In the genomic region with DNA sequence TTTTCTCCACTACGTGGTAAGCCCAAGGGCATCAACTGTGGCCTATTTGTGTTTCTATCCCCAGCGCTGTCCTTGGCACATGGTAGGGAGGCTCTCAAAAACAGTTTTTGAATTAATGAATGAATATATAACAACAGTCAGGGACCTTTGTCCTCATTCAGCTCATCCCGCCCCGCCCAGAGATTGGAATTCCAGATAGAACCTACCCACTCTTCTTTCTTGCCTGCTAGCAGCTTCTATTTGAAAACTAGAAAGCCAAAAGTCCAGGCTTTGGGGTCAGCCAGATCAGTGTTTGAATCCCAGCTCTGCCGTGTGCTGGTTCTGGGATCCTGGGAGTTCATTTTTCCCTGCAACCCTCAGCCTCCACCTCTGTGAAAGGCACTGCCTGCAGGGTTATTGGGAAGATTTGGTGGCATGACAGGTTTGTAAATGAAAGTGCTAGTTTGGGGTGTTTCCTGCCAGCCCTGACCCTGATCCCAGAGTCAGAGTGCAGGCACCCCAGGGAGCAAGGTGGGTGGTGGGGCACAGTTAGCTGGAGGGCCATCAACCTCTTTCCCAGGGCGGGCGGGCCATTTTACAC, we compare ENCODE assay signal across 18 cellular contexts. TPM values are rescaled to one million over a fixed set of nuclear protein-coding genes. Genes with fewer than 3 reads are reported as not detected.
DNase-seq lines count a peak whose midpoint lies in the region; ATAC-seq, FAIRE-seq and TF ChIP-seq lines count a peak whose summit lies in the region.
"Had no signal": no experiment of that assay in that cellular context is flagged by ENCODE, and none has a peak within 500 bp of the region (broad histone marks: within the 10 kb centered on the region; RNA-seq: fewer than 3 reads in every experiment).

No MANE protein-coding gene starts in this region.

- no peak for ATAC-seq in CD4-positive, CD25-positive, alpha-beta regulatory T cell (ENCODE audit: low read depth in 2 of 2)
- no peak for ATAC-seq in activated naive CD8-positive, alpha-beta T cell treated with anti-CD3 and anti-CD28 coated beads, Interleukin-2, amount 10 ng/mL, durations not matched to agents 7 days and 5 days (ENCODE audit: low read depth)
- ATAC-seq in naive thymus-derived CD8-positive, alpha-beta T cell, result no peak
- ATAC-seq in HG03280 (IDR thresholded peaks at IDR 0.05; ENCODE audit: unreplicated experiment), result no peak

- H3K4me3 ChIP-seq in CD4-positive, CD25-positive, alpha-beta regulatory T cell (ENCODE audit: low read depth, low read length), result peak overlapping the region; percentile 86
- H3K4me3 ChIP-seq in HEK293 (ENCODE audit: low read depth, low read length), result no peak overlapping the region
- H3K4me3 ChIP-seq: cardiac muscle cell had no signal

- no peaks in the 10 kb centered on the region for H3K27me3 ChIP-seq in CD4-positive, CD25-positive, alpha-beta regulatory T cell (ENCODE audit: control insufficient read depth, insufficient read depth, low read length)
- H3K27me3 ChIP-seq: BE2C, cardiac muscle cell had no signal

- no peak for DNase-seq in CD4-positive, CD25-positive, alpha-beta regulatory T cell
- no peak for DNase-seq in activated naive CD8-positive, alpha-beta T cell treated with anti-CD3 and anti-CD28 coated beads, Interleukin-2, amount 10 ng/mL, durations not matched to agents 7 days and 5 days
- DNase-seq in naive thymus-derived CD8-positive, alpha-beta T cell, result no peak
- DNase-seq in CD1c-positive myeloid dendritic cell (ENCODE audit: extremely low spot score) (no peak), medulla oblongata (ENCODE audit: extremely low spot score) (no peak), frontal cortex (ENCODE audit: low spot score in 2 of 2) (no peak)
- DNase-seq: BE2C; mesendoderm; NCI-H1105; NCI-H510A; stimulated activated naive CD4-positive, alpha-beta T cell had no signal

- no peak for FAIRE-seq in frontal cortex (lab: Jason Lieb, UNC)
- FAIRE-seq: G401.6, H1, TTC549 had no signal

- peaks cover 0 to 2% (median 0%) of the 10 kb centered on the region in 7 donors for H3K9me3 Mint-ChIP-seq in CD4-positive, CD25-positive, alpha-beta regulatory T cell
- H3K9me3 Mint-ChIP-seq in activated naive CD8-positive, alpha-beta T cell treated with anti-CD3 and anti-CD28 coated beads, Interleukin-2, amount 10 ng/mL, durations not matched to agents 7 days and 5 days, result no peaks in the 10 kb centered on the region
- H3K9me3 Mint-ChIP-seq in naive thymus-derived CD8-positive, alpha-beta T cell, result no peaks in the 10 kb centered on the region

- TF ChIP-seq CTCF in HEK293 (tag by site-specific recombination; IDR thresholded peaks at IDR 0.05), result no peak

- POLR2A ChIA-PET in HEK293 (lab: Yijun Ruan, JAX), result interaction anchor here (1.5 kb wide), 1 partner anchor 18 kb away, joined by 3 read pairs; no protein-coding TSS in a partner anchor
- POLR2A ChIA-PET in activated naive CD8-positive, alpha-beta T cell treated with anti-CD3 and anti-CD28 coated beads, Interleukin-2, amount 10 ng/mL, durations not matched to agents 7 days and 5 days (lab: Charles Lee), result no interaction called here
- POLR2A ChIA-PET in naive thymus-derived CD8-positive, alpha-beta T cell (lab: Charles Lee), result interaction anchor here (0.6 to 13.2 kb wide), 4 partner anchors 8 to 528 kb away, joined by 3 to 200 read pairs (median 60); a partner anchor contains a TSS

- no peaks in the 10 kb centered on the region for H3K9me3 ChIP-seq in CD4-positive, CD25-positive, alpha-beta regulatory T cell (ENCODE audit: control insufficient read depth in 2 of 2, low read length in 2 of 2)
- no peaks in the 10 kb centered on the region for H3K9me3 ChIP-seq in HEK293 (ENCODE audit: control insufficient read depth, insufficient read depth, low read depth, low read length)
- H3K9me3 ChIP-seq: BE2C had no signal

- no peaks in the 10 kb centered on the region for H3K27me3 Mint-ChIP-seq in CD4-positive, CD25-positive, alpha-beta regulatory T cell
- no peaks in the 10 kb centered on the region for H3K27me3 Mint-ChIP-seq in activated naive CD8-positive, alpha-beta T cell treated with anti-CD3 and anti-CD28 coated beads, Interleukin-2, amount 10 ng/mL, durations not matched to agents 7 days and 5 days
- no peaks in the 10 kb centered on the region for H3K27me3 Mint-ChIP-seq in naive thymus-derived CD8-positive, alpha-beta T cell

- H3K36me3 Mint-ChIP-seq in CD4-positive, CD25-positive, alpha-beta regulatory T cell, result peaks cover 33% of the 10 kb centered on the region
- H3K36me3 Mint-ChIP-seq in activated naive CD8-positive, alpha-beta T cell treated with anti-CD3 and anti-CD28 coated beads, Interleukin-2, amount 10 ng/mL, durations not matched to agents 7 days and 5 days, result peaks cover 34% of the 10 kb centered on the region
- peaks cover 4 to 36% (median 8%) of the 10 kb centered on the region in 3 donors for H3K36me3 Mint-ChIP-seq in naive thymus-derived CD8-positive, alpha-beta T cell

- H3K36me3 ChIP-seq in CD4-positive, CD25-positive, alpha-beta regulatory T cell (ENCODE audit: control insufficient read depth, insufficient read depth, low read length), result peaks cover 11% of the 10 kb centered on the region
- no peaks in the 10 kb centered on the region for H3K36me3 ChIP-seq in HEK293 (ENCODE audit: control insufficient read depth in 2 of 2, insufficient read depth in 1 of 2, low read length in 2 of 2)
- H3K36me3 ChIP-seq: BE2C, cardiac muscle cell had no signal

- peaks cover 10 to 73% (median 46%) of the 10 kb centered on the region in 4 donors for H3K4me1 Mint-ChIP-seq in CD4-positive, CD25-positive, alpha-beta regulatory T cell
- peaks cover 54% of the 10 kb centered on the region for H3K4me1 Mint-ChIP-seq in activated naive CD8-positive, alpha-beta T cell treated with anti-CD3 and anti-CD28 coated beads, Interleukin-2, amount 10 ng/mL, durations not matched to agents 7 days and 5 days
- H3K4me1 Mint-ChIP-seq in naive thymus-derived CD8-positive, alpha-beta T cell, result peaks cover 42 to 81% (median 74%) of the 10 kb centered on the region in 4 donors

- peak overlapping the region; percentile 91 to 99 (median 98) for H3K4me3 Mint-ChIP-seq in CD4-positive, CD25-positive, alpha-beta regulatory T cell
- peak overlapping the region; percentile 93 for H3K4me3 Mint-ChIP-seq in activated naive CD8-positive, alpha-beta T cell treated with anti-CD3 and anti-CD28 coated beads, Interleukin-2, amount 10 ng/mL, durations not matched to agents 7 days and 5 days
- peak overlapping the region; percentile 92 to 100 (median 98) for H3K4me3 Mint-ChIP-seq in naive thymus-derived CD8-positive, alpha-beta T cell

- peak overlapping the region; percentile 95 to 99 (median 98) for H3K27ac Mint-ChIP-seq in CD4-positive, CD25-positive, alpha-beta regulatory T cell
- H3K27ac Mint-ChIP-seq in activated naive CD8-positive, alpha-beta T cell treated with anti-CD3 and anti-CD28 coated beads, Interleukin-2, amount 10 ng/mL, durations not matched to agents 7 days and 5 days, result peak overlapping the region; percentile 77
- peak overlapping the region; percentile 71 to 97 (median 92) for H3K27ac Mint-ChIP-seq in naive thymus-derived CD8-positive, alpha-beta T cell

- peak overlapping the region; percentile 47 for H3K27ac ChIP-seq in CD4-positive, CD25-positive, alpha-beta regulatory T cell (ENCODE audit: insufficient read depth, low read length, poor library complexity, severe bottlenecking)
- no peak overlapping the region for H3K27ac ChIP-seq in HEK293 (ENCODE audit: extremely low read depth, low read depth, low read length)
- H3K27ac ChIP-seq: cardiac muscle cell had no signal

- CTCF ChIA-PET in HEK293 (lab: Yijun Ruan, JAX), result interaction anchor here (1.3 to 1.9 kb wide), 2 partner anchors 8 to 38 kb away, joined by 5 to 6 read pairs; no protein-coding TSS in a partner anchor

- H3K4me1 ChIP-seq in CD4-positive, CD25-positive, alpha-beta regulatory T cell (ENCODE audit: control insufficient read depth, insufficient read depth, low read length, poor library complexity, severe bottlenecking), result peaks cover 80% of the 10 kb centered on the region
- peaks cover 11% of the 10 kb centered on the region for H3K4me1 ChIP-seq in HEK293 (ENCODE audit: control insufficient read depth, insufficient read depth, low read length)

TF ChIP-seq in HEK293, 187 proteins besides CTCF, POLR2A, EP300 and RAD21:
- TF ChIP-seq ZNF600 (tag by site-specific recombination; IDR thresholded peaks at IDR 0.05) (0 out of 2 replicates have a peak, but pooled peaks have one; percentile 23), ZNF274 (IDR thresholded peaks at IDR 0.05; ENCODE audit: low read length) (no peak), ZNF274 (tag by site-specific recombination; IDR thresholded peaks at IDR 0.05; ENCODE audit: borderline replicate concordance) (no peak)

RNA-seq across cellular contexts. Expression of a gene that starts 4.5 kb away (rescaled TPM):
- 177 TPM for total RNA-seq in CD4-positive, CD25-positive, alpha-beta regulatory T cell
- 100 to 1,000 TPM; 373 to 453 (median 405) TPM for polyA plus RNA-seq in CD4-positive, CD25-positive, alpha-beta regulatory T cell
- total RNA-seq in activated naive CD8-positive, alpha-beta T cell treated with anti-CD3 and anti-CD28 coated beads, Interleukin-2, amount 10 ng/mL, durations not matched to agents 7 days and 5 days, result 100 to 1,000 TPM; 241 to 244 TPM
- total RNA-seq in naive thymus-derived CD8-positive, alpha-beta T cell, result 100 to 1,000 TPM; 158 to 164 TPM
- 100 to 1,000 TPM; 277 to 351 (median 324) TPM for polyA plus RNA-seq in naive thymus-derived CD8-positive, alpha-beta T cell
- 4.1 TPM for total RNA-seq in frontal cortex

RNA-seq across cellular contexts. Expression of a gene that starts 15.9 kb away (rescaled TPM):
- total RNA-seq in CD4-positive, CD25-positive, alpha-beta regulatory T cell, result 85.5 TPM
- polyA plus RNA-seq in CD4-positive, CD25-positive, alpha-beta regulatory T cell, result 100 to 1,000 TPM in 2 of 4 donors, 10 to 100 TPM in 2; 75.6 to 159 (median 104) TPM
- total RNA-seq in activated naive CD8-positive, alpha-beta T cell treated with anti-CD3 and anti-CD28 coated beads, Interleukin-2, amount 10 ng/mL, durations not matched to agents 7 days and 5 days, result 10 to 100 TPM; 24.7 to 27.5 TPM
- 10 to 100 TPM; 34.0 to 35.9 TPM for total RNA-seq in naive thymus-derived CD8-positive, alpha-beta T cell
- polyA plus RNA-seq in naive thymus-derived CD8-positive, alpha-beta T cell, result 100 to 1,000 TPM in 1 of 3 donors, 10 to 100 TPM in 2; 55.3 to 108 (median 76.0) TPM
- total RNA-seq in frontal cortex, result 0.82 TPM

RNA-seq across cellular contexts. Expression of a gene that starts 23.2 kb away (rescaled TPM):
- total RNA-seq in CD4-positive, CD25-positive, alpha-beta regulatory T cell, result 35.4 TPM
- 10 to 100 TPM; 16.2 to 22.0 (median 17.7) TPM for polyA plus RNA-seq in CD4-positive, CD25-positive, alpha-beta regulatory T cell
- total RNA-seq in activated naive CD8-positive, alpha-beta T cell treated with anti-CD3 and anti-CD28 coated beads, Interleukin-2, amount 10 ng/mL, durations not matched to agents 7 days and 5 days, result 10 to 100 TPM; 37.6 to 42.1 TPM
- total RNA-seq in naive thymus-derived CD8-positive, alpha-beta T cell, result 10 to 100 TPM; 66.5 to 71.5 TPM
- 10 to 100 TPM in 2 of 3 donors, 1 to 10 TPM in 1; 9.8 to 28.3 (median 20.2) TPM for polyA plus RNA-seq in naive thymus-derived CD8-positive, alpha-beta T cell
- 13.9 TPM for total RNA-seq in frontal cortex

RNA-seq across cellular contexts. Expression of a gene that starts 40.2 kb away (rescaled TPM):
- 0.52 TPM for total RNA-seq in CD4-positive, CD25-positive, alpha-beta regulatory T cell
- polyA plus RNA-seq in CD4-positive, CD25-positive, alpha-beta regulatory T cell, result under 1 TPM in 2 of 4 donors, not detected in 2; 0.19 to 0.21 TPM
- total RNA-seq in activated naive CD8-positive, alpha-beta T cell treated with anti-CD3 and anti-CD28 coated beads, Interleukin-2, amount 10 ng/mL, durations not matched to agents 7 days and 5 days, result under 1 TPM in 1 of 2 experiments, not detected in 1; 0.25 TPM
- under 1 TPM in 1 of 2 experiments, not detected in 1; 0.36 TPM for total RNA-seq in naive thymus-derived CD8-positive, alpha-beta T cell
- polyA plus RNA-seq in naive thymus-derived CD8-positive, alpha-beta T cell, result not detected
- total RNA-seq in frontal cortex, result 0.41 TPM
- total RNA-seq: cardiac muscle cell, H1, pulmonary artery endothelial cell had no signal
- polyA plus RNA-seq: cardiac muscle cell, H1 had no signal

Comparison
In these comparisons a context has a peak if more than half of its experiments do, and no peak if none do; other contexts are left out.
1. RNA of a gene that starts 4.5 kb away (total RNA-seq): 241 to 244 TPM in activated naive CD8-positive, alpha-beta T cell treated with anti-CD3 and anti-CD28 coated beads, Interleukin-2, amount 10 ng/mL, durations not matched to agents 7 days and 5 days, 177 TPM in CD4-positive, CD25-positive, alpha-beta regulatory T cell (single experiment) and 158 to 164 TPM in naive thymus-derived CD8-positive, alpha-beta T cell; 4.1 TPM in frontal cortex (single experiment); every median in the first group is over 10 times any median in the second.
2. RNA of a gene that starts 15.9 kb away (total RNA-seq): 85.5 TPM in CD4-positive, CD25-positive, alpha-beta regulatory T cell (single experiment), 34.0 to 35.9 TPM in naive thymus-derived CD8-positive, alpha-beta T cell and 24.7 to 27.5 TPM in activated naive CD8-positive, alpha-beta T cell treated with anti-CD3 and anti-CD28 coated beads, Interleukin-2, amount 10 ng/mL, durations not matched to agents 7 days and 5 days; 0.82 TPM in frontal cortex (single experiment); every median in the first group is over 10 times any median in the second.
3. Peak in every context shown above with its lines, with median percentiles within 50 percentile points of each other: H3K27ac Mint-ChIP-seq and H3K4me3 Mint-ChIP-seq.